Comparison of ENCODE assay signal across 21 cellular contexts in the genomic region with DNA sequence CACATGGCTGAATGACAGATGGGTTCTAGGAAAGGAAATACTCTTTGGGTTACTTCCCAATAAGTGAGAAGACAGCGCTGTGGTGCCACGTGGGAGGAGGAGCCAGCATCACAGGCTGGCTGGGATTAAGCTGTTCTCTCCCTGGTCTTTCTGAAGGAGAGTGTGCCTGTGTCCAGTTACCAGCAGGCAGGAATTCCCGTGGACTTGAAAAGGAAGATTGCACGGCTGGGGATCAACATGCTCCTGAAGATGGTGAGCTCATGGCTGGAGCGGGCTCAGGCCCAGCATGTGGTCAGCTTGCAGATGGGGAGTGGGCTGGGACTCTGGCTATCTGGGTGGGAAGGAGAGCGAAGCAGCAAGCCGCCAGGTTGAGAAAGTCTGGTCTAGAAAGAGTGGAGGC. TPM values are rescaled to one million over a fixed set of nuclear protein-coding genes. Genes with fewer than 3 reads are reported as not detected.
"Had no signal": no experiment of that assay in that cellular context is flagged by ENCODE, and none has a peak within 500 bp of the region (broad histone marks: within the 10 kb centered on the region; RNA-seq: fewer than 3 reads in every experiment).

No MANE protein-coding gene starts in this region.

- H3K27ac ChIP-seq: epithelial cell of prostate, gastrocnemius medialis, ovary, psoas muscle, sigmoid colon, thyroid gland, vagina had no signal

- H3K4me3 Mint-ChIP-seq: naive thymus-derived CD4-positive, alpha-beta T cell; stimulated activated naive CD8-positive, alpha-beta T cell treated with anti-CD3 and anti-CD28 coated beads, Interleukin-15, amount 100 ng/mL, for 72 hours had no signal

- H3K4me1 ChIP-seq: gastrocnemius medialis, psoas muscle, vagina had no signal

- H3K27me3 ChIP-seq: dorsolateral prefrontal cortex, gastrocnemius medialis, ovary, sigmoid colon, thyroid gland, vagina had no signal

- H3K36me3 ChIP-seq: ovary had no signal

- H3K4me3 ChIP-seq: dorsolateral prefrontal cortex, gastrocnemius medialis, ovary, psoas muscle, sigmoid colon, thyroid gland, vagina had no signal

- H3K9me3 ChIP-seq: gastrocnemius medialis, ovary, psoas muscle, sigmoid colon, thyroid gland, vagina had no signal

- DNase-seq: cortex of kidney; dorsolateral prefrontal cortex; effector CD4-positive, alpha-beta T cell; foreskin fibroblast; gastrocnemius medialis; mesenchymal stem cell; midbrain; naive thymus-derived CD4-positive, alpha-beta T cell; occipital lobe; ovary; psoas muscle; right cardiac atrium; sigmoid colon; stimulated activated CD4-positive, alpha-beta T cell treated with anti-CD3 and anti-CD28 coated beads, Interleukin-2, amount 100 ng/mL, for 48 hours; stimulated activated naive CD4-positive, alpha-beta T cell; stimulated activated naive CD8-positive, alpha-beta T cell treated with anti-CD3 and anti-CD28 coated beads, Interleukin-15, amount 100 ng/mL, for 72 hours; thyroid gland; trophoblast cell had no signal

- ATAC-seq: esophagus mucosa; gastrocnemius medialis; naive thymus-derived CD4-positive, alpha-beta T cell; psoas muscle; right cardiac atrium; stimulated activated naive CD8-positive, alpha-beta T cell treated with anti-CD3 and anti-CD28 coated beads, Interleukin-15, amount 100 ng/mL, for 72 hours had no signal

- H3K9me3 Mint-ChIP-seq: naive thymus-derived CD4-positive, alpha-beta T cell; stimulated activated naive CD8-positive, alpha-beta T cell treated with anti-CD3 and anti-CD28 coated beads, Interleukin-15, amount 100 ng/mL, for 72 hours had no signal

- H3K27me3 Mint-ChIP-seq: naive thymus-derived CD4-positive, alpha-beta T cell; stimulated activated naive CD8-positive, alpha-beta T cell treated with anti-CD3 and anti-CD28 coated beads, Interleukin-15, amount 100 ng/mL, for 72 hours had no signal

RNA-seq across cellular contexts. Expression of gene DENND2A, which starts 40.3 kb away (rescaled TPM):
- total RNA-seq: naive thymus-derived CD4-positive, alpha-beta T cell had no signal
- polyA plus RNA-seq: naive thymus-derived CD4-positive, alpha-beta T cell had no signal
